Comparison of ENCODE assay signal across 16 cellular contexts in genomic region chr5:137440800-137441199, GRCh38. TPM values are rescaled to one million over a fixed set of nuclear protein-coding genes. Genes with fewer than 3 reads are reported as not detected.
A peak's percentile ranks its signal among the peaks of the same experiment; 100 is the strongest.
DNase-seq lines count a peak whose midpoint lies in the region; ATAC-seq and TF ChIP-seq lines count a peak whose summit lies in the region.
"Had no signal": no experiment of that assay in that cellular context is flagged by ENCODE, and none has a peak within 500 bp of the region (broad histone marks: within the 10 kb centered on the region; RNA-seq: fewer than 3 reads in every experiment).

No MANE protein-coding gene starts in this region.

- H3K4me1 ChIP-seq in left ventricle myocardium inferior = peaks cover 4% of the 10 kb centered on the region
- H3K4me1 ChIP-seq: A549, Caco-2 had no signal

- peak overlapping the region; percentile 85; the same call in 1 of the 2 replicates for H3K27ac ChIP-seq in VCaP
- no peak overlapping the region for H3K27ac ChIP-seq in left ventricle myocardium inferior (replicated peaks)
- H3K27ac ChIP-seq: A549, GM23248 had no signal

- intact Hi-C loops in left ventricle myocardium inferior (cut with micrococcal nuclease) = no loop called here

- no peaks in the 10 kb centered on the region for H3K36me3 ChIP-seq in left ventricle myocardium inferior

- ATAC-seq in GM19324 (IDR thresholded peaks at IDR 0.05; ENCODE audit: low FRiP score, unreplicated experiment) = no peak
- ATAC-seq: A549; CD8-positive, alpha-beta T cell; HCT116; HepG2 had no signal

- DNase-seq in NCI-H1417 (lab: John Stamatoyannopoulos, UW) = peak; percentile 17 to 81 (median 26)
- peak; percentile 53 for DNase-seq in NCI-H146 (lab: John Stamatoyannopoulos, UW)
- DNase-seq in NCI-H345 (lab: John Stamatoyannopoulos, UW) = peak; percentile 16
- DNase-seq in cerebellum (ENCODE audit: low spot score) = no peak
- DNase-seq in left ventricle myocardium inferior = no peak
- DNase-seq in KG1 (lab: John Stamatoyannopoulos, UW) = no peak
- DNase-seq: Caco-2; CD8-positive, alpha-beta T cell; DND-41; GDM1; GM23248 had no signal

- no peaks in the 10 kb centered on the region for H3K9me3 ChIP-seq in left ventricle myocardium inferior (replicated peaks)
- H3K9me3 ChIP-seq: A549, Caco-2 had no signal

- peaks cover 42% of the 10 kb centered on the region for H3K27me3 ChIP-seq in left ventricle myocardium inferior (ENCODE audit: low read depth)

- no peak overlapping the region for H3K4me3 ChIP-seq in left ventricle myocardium inferior
- H3K4me3 ChIP-seq: A549, GM23248 had no signal

- no peak for TF ChIP-seq CTCF in VCaP (conservative IDR thresholded peaks at IDR 0.05)
- TF ChIP-seq CTCF in left ventricle myocardium inferior (IDR thresholded peaks at IDR 0.05; ENCODE audit: borderline replicate concordance) = no peak

RNA-seq across cellular contexts. Expression of gene SPOCK1, which starts 58.3 kb away (rescaled TPM):
- total RNA-seq in cerebellum (40.5 TPM), left ventricle myocardium inferior (28.6 TPM)
- total RNA-seq: Caco-2; CD8-positive, alpha-beta T cell had no signal

Comparison
In these comparisons a context has a peak if more than half of its experiments do, and no peak if none do; other contexts are left out.
1. DNase-seq: peak in NCI-H1417 (3 of 3), NCI-H146 (single experiment) and NCI-H345 (single experiment); none in cerebellum (single experiment), left ventricle myocardium inferior (single experiment) and KG1 (single experiment).